19 cellular contexts compared by ENCODE assay signal in the genomic region with DNA sequence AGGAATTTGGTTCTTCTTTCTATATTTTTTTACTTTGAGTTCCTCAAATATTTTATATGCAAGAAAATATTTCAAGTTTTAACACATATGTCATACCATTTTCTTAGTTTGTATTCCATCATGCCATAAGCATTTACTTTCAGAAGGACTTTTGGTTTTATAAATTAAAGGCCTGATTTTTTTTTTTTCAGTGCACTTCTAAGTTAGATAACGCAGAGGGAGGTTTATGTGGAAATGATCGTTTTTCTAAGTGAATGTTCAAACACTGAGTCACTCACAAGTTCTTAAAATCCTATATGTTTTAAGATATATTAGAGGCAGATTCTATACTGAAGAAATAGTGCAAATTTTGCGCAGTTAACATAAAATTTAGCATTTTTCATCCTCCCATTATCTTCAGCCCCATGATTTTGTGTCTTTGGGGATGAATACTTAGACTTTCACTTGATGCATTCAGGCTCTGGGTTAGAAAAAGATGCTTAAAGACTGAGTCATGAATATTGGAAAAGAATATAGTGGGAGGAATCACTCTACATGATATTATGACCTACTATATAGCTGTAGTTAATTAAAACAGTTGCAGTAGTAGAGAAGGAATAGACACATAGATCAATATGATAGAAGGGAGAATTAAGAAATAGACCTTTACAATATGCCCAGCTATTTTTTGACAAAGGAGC. TPM values are rescaled to one million over a fixed set of nuclear protein-coding genes. Genes with fewer than 3 reads are reported as not detected.
"Had no signal": no experiment of that assay in that cellular context is flagged by ENCODE, and none has a peak within 500 bp of the region (broad histone marks: within the 10 kb centered on the region; RNA-seq: fewer than 3 reads in every experiment).

No MANE protein-coding gene starts in this region.

- H3K4me3 Mint-ChIP-seq: activated CD4-positive, alpha-beta T cell treated with anti-CD3 and anti-CD28 coated beads, Interleukin-2, amount 10 ng/mL, durations not matched to agents 7 days and 5 days; activated naive CD4-positive, alpha-beta T cell treated with anti-CD3 and anti-CD28 coated beads, Interleukin-2, amount 10 ng/mL, durations not matched to agents 7 days and 5 days; brain; nephron; T-helper 2 cell treated with Interferon-gamma antibody and Interleukin-4, amounts not matched to agents 5 μg/mL and 100 μg/mL, for 36 hours had no signal

- H3K27ac ChIP-seq: epithelial cell of prostate, prostate gland, skin epidermis had no signal

- H3K27me3 Mint-ChIP-seq: activated CD4-positive, alpha-beta T cell treated with anti-CD3 and anti-CD28 coated beads, Interleukin-2, amount 10 ng/mL, durations not matched to agents 7 days and 5 days; activated naive CD4-positive, alpha-beta T cell treated with anti-CD3 and anti-CD28 coated beads, Interleukin-2, amount 10 ng/mL, durations not matched to agents 7 days and 5 days; brain had no signal

- H3K36me3 Mint-ChIP-seq: activated naive CD4-positive, alpha-beta T cell treated with anti-CD3 and anti-CD28 coated beads, Interleukin-2, amount 10 ng/mL, durations not matched to agents 7 days and 5 days had no signal

- H3K27ac Mint-ChIP-seq: activated CD4-positive, alpha-beta T cell treated with anti-CD3 and anti-CD28 coated beads, Interleukin-2, amount 10 ng/mL, durations not matched to agents 7 days and 5 days; activated naive CD4-positive, alpha-beta T cell treated with anti-CD3 and anti-CD28 coated beads, Interleukin-2, amount 10 ng/mL, durations not matched to agents 7 days and 5 days; activated T-helper 2 cell treated with anti-CD3 and anti-CD28 coated beads, Interferon-gamma antibody, Interleukin-2, Interleukin-4, amounts not matched to agents 10 μg/mL and 5 μg/mL and 100 μg/mL, durations not matched to agents 14 hours and 24 hours and 36 hours; brain; nephron; T-helper 2 cell treated with Interferon-gamma antibody and Interleukin-4, amounts not matched to agents 5 μg/mL and 100 μg/mL, for 36 hours had no signal

- H3K4me1 Mint-ChIP-seq: activated CD4-positive, alpha-beta T cell treated with anti-CD3 and anti-CD28 coated beads, Interleukin-2, amount 10 ng/mL, durations not matched to agents 7 days and 5 days; activated naive CD4-positive, alpha-beta T cell treated with anti-CD3 and anti-CD28 coated beads, Interleukin-2, amount 10 ng/mL, durations not matched to agents 7 days and 5 days; brain; nephron had no signal

- ATAC-seq: right cardiac atrium had no signal

- H3K36me3 ChIP-seq: prostate gland had no signal

- DNase-seq: activated CD4-positive, alpha-beta T cell treated with anti-CD3 and anti-CD28 coated beads, Interleukin-2, amount 10 ng/mL, durations not matched to agents 7 days and 5 days; activated CD4-positive, CD25-positive, alpha-beta regulatory T cell; activated CD8-positive, alpha-beta memory T cell treated with anti-CD3 and anti-CD28 coated beads for 24 hours; activated naive CD4-positive, alpha-beta T cell treated with anti-CD3 and anti-CD28 coated beads, Interleukin-2, amount 10 ng/mL, durations not matched to agents 7 days and 5 days; activated T-cell treated with anti-CD3 and anti-CD28 coated beads for 4 hours; cerebellar nuclear complex; glutamatergic neuron; nucleus accumbens; right cardiac atrium; stimulated activated CD4-positive, alpha-beta T cell treated with anti-CD3 and anti-CD28 coated beads, Interleukin-4, amount 100 ng/mL, for 24 hours; stimulated activated naive CD4-positive, alpha-beta T cell; trophoblast cell had no signal

- H3K9me3 Mint-ChIP-seq: activated CD4-positive, alpha-beta T cell treated with anti-CD3 and anti-CD28 coated beads, Interleukin-2, amount 10 ng/mL, durations not matched to agents 7 days and 5 days; activated naive CD4-positive, alpha-beta T cell treated with anti-CD3 and anti-CD28 coated beads, Interleukin-2, amount 10 ng/mL, durations not matched to agents 7 days and 5 days; activated T-helper 2 cell treated with anti-CD3 and anti-CD28 coated beads, Interferon-gamma antibody, Interleukin-2, Interleukin-4, amounts not matched to agents 10 μg/mL and 5 μg/mL and 100 μg/mL, durations not matched to agents 14 hours and 24 hours and 36 hours; T-helper 2 cell treated with Interferon-gamma antibody and Interleukin-4, amounts not matched to agents 5 μg/mL and 100 μg/mL, for 36 hours had no signal

- H3K4me1 ChIP-seq: prostate gland had no signal

- H3K4me3 ChIP-seq: prostate gland, skin epidermis had no signal

- H3K9me3 ChIP-seq: prostate gland had no signal

RNA-seq across cellular contexts. Expression of gene COL4A5, which starts 54.9 kb away (rescaled TPM):
- total RNA-seq: activated CD4-positive, alpha-beta T cell treated with anti-CD3 and anti-CD28 coated beads, Interleukin-2, amount 10 ng/mL, durations not matched to agents 7 days and 5 days; activated T-helper 2 cell treated with anti-CD3 and anti-CD28 coated beads, Interferon-gamma antibody, Interleukin-2, Interleukin-4, amounts not matched to agents 10 μg/mL and 5 μg/mL and 100 μg/mL, durations not matched to agents 14 hours and 24 hours and 36 hours had no signal

RNA-seq across cellular contexts. Expression of gene COL4A6, which starts 56.3 kb away (rescaled TPM):
- total RNA-seq: activated CD4-positive, alpha-beta T cell treated with anti-CD3 and anti-CD28 coated beads, Interleukin-2, amount 10 ng/mL, durations not matched to agents 7 days and 5 days; activated T-helper 2 cell treated with anti-CD3 and anti-CD28 coated beads, Interferon-gamma antibody, Interleukin-2, Interleukin-4, amounts not matched to agents 10 μg/mL and 5 μg/mL and 100 μg/mL, durations not matched to agents 14 hours and 24 hours and 36 hours had no signal
